Comparison of ENCODE assay signal across 1 cellular context in the genomic region with DNA sequence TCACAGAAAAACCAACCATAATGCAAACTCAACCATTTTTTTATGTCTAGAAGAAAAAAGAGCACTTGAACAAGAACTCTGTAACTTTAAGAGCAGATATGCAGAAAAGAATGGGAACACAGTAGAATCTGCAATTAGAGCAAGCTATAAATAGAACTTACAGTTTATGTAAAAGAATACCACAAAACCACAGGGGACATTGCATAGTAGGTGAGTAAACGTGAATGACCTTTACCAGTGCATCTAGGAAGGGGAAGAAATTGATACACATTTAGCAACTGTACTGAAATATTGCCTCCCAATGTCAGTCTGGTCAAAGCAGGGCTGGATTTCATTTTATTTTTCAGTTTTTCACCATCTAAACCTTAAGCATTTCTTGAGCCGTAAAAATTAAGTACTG.
TF ChIP-seq lines count a peak whose summit lies in the region.

No MANE protein-coding gene starts in this region.

TF ChIP-seq in HepG2, 621 proteins besides CTCF, POLR2A, EP300 and RAD21 (continued from another document):
- TF ChIP-seq ZBTB40 (IDR thresholded peaks at IDR 0.05) (no peak), ZBTB40 (CRISPR knock-in tag; IDR thresholded peaks at IDR 0.05) (no peak), SKI (IDR thresholded peaks at IDR 0.05; ENCODE audit: partially characterized antibody) (no peak), MAFF (IDR thresholded peaks at IDR 0.05; ENCODE audit: low read depth, low read length) (no peak)
- TF ChIP-seq, protein P1, sequence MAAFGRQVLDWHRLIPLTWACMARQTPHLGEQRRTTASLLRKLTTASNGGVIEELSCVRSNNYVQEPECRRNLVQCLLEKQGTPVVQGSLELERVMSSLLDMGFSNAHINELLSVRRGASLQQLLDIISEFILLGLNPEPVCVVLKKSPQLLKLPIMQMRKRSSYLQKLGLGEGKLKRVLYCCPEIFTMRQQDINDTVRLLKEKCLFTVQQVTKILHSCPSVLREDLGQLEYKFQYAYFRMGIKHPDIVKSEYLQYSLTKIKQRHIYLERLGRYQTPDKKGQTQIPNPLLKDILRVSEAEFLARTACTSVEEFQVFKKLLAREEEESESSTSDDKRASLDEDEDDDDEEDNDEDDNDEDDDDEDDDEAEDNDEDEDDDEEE (CRISPR knock-in tag; IDR thresholded peaks at IDR 0.05): no peak
